Comparison of ENCODE assay signal across 37 cellular contexts in the genomic region with DNA sequence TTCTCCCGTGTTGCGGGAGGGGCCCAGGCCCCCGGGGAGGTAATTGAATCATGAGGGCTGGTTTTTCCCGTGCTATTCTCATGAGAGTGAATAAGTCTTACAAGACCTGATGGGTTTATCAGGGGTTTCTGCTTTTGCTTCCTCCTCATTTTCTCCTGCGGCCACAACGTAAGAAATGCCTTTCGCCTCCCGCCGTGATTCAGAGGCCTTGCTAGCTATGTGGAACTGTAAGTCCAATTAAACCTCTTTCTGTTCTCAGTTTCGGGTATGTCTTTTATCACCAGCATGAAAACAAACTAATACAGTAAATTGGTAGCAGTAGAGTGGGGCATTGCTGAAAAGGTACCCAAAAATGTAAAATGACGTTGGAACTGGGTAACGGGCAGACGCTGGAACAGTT.
"Had no signal": no experiment of that assay in that cellular context is flagged by ENCODE, and none has a peak within 500 bp of the region (broad histone marks: within the 10 kb centered on the region; RNA-seq: fewer than 3 reads in every experiment).

No MANE protein-coding gene starts in this region.

- H3K9me3 Mint-ChIP-seq: activated T-cell treated with anti-CD3 and anti-CD28 coated beads, Interleukin-2, amount 50 U/mL, for 24 hours; T-helper 1 cell treated with Interleukin-12 subunit alpha and Interleukin-12 subunit beta and Interleukin-4 antibody, amounts not matched to agents 30 μg/mL and 1 μg/mL, for 36 hours; WTC11 had no signal

- H3K27ac Mint-ChIP-seq: activated CD4-positive, alpha-beta memory T cell treated with anti-CD3 and anti-CD28 coated beads, Interleukin-2, amount 10 ng/mL, durations not matched to agents 7 days and 5 days; activated CD4-positive, alpha-beta T cell treated with anti-CD3 and anti-CD28 coated beads for 36 hours; activated CD4-positive, alpha-beta T cell treated with anti-CD3 and anti-CD28 coated beads, Interleukin-2, amount 10 ng/mL, durations not matched to agents 7 days and 5 days; activated CD8-positive, alpha-beta memory T cell treated with anti-CD3 and anti-CD28 coated beads, Interleukin-2, amount 10 ng/mL, durations not matched to agents 7 days and 5 days; activated CD8-positive, alpha-beta T cell treated with anti-CD3 and anti-CD28 coated beads, Interleukin-2, amount 10 ng/mL, durations not matched to agents 7 days and 5 days; activated naive CD4-positive, alpha-beta T cell treated with anti-CD3 and anti-CD28 coated beads, Interleukin-2, amount 10 ng/mL, durations not matched to agents 7 days and 5 days; activated naive CD4-positive, alpha-beta T cell treated with anti-CD3 and anti-CD28 coated beads, Interleukin-2, amount 50 U/mL, for 24 hours; activated naive CD8-positive, alpha-beta T cell; activated naive CD8-positive, alpha-beta T cell treated with anti-CD3 and anti-CD28 coated beads, Interleukin-2, amount 10 ng/mL, durations not matched to agents 7 days and 5 days; activated naive CD8-positive, alpha-beta T cell treated with anti-CD3 and anti-CD28 coated beads, Interleukin-2, amount 50 U/mL, for 24 hours; activated T-cell treated with anti-CD3 and anti-CD28 coated beads, Interleukin-2, amount 50 U/mL, for 24 hours; activated T-helper 2 cell treated with anti-CD3 and anti-CD28 coated beads, Interferon-gamma antibody, Interleukin-2, Interleukin-4, amounts not matched to agents 10 μg/mL and 5 μg/mL and 100 μg/mL, durations not matched to agents 14 hours and 24 hours and 36 hours; brain; T-helper 1 cell treated with Interleukin-12 subunit alpha and Interleukin-12 subunit beta and Interleukin-4 antibody, amounts not matched to agents 30 μg/mL and 1 μg/mL, for 36 hours; T-helper 2 cell treated with Interferon-gamma antibody and Interleukin-4, amounts not matched to agents 5 μg/mL and 100 μg/mL, for 36 hours; WTC11 had no signal

- H3K27me3 Mint-ChIP-seq: activated CD4-positive, alpha-beta memory T cell treated with anti-CD3 and anti-CD28 coated beads, Interleukin-2, amount 10 ng/mL, durations not matched to agents 7 days and 5 days; activated CD4-positive, alpha-beta T cell treated with anti-CD3 and anti-CD28 coated beads for 36 hours; activated CD4-positive, alpha-beta T cell treated with anti-CD3 and anti-CD28 coated beads, Interleukin-2, amount 10 ng/mL, durations not matched to agents 7 days and 5 days; activated CD8-positive, alpha-beta memory T cell treated with anti-CD3 and anti-CD28 coated beads, Interleukin-2, amount 10 ng/mL, durations not matched to agents 7 days and 5 days; activated naive CD4-positive, alpha-beta T cell treated with anti-CD3 and anti-CD28 coated beads, Interleukin-2, amount 10 ng/mL, durations not matched to agents 7 days and 5 days; activated naive CD4-positive, alpha-beta T cell treated with anti-CD3 and anti-CD28 coated beads, Interleukin-2, amount 50 U/mL, for 24 hours; activated naive CD8-positive, alpha-beta T cell; activated naive CD8-positive, alpha-beta T cell treated with anti-CD3 and anti-CD28 coated beads, Interleukin-2, amount 10 ng/mL, durations not matched to agents 7 days and 5 days; activated naive CD8-positive, alpha-beta T cell treated with anti-CD3 and anti-CD28 coated beads, Interleukin-2, amount 50 U/mL, for 24 hours; activated T-cell treated with anti-CD3 and anti-CD28 coated beads, Interleukin-2, amount 50 U/mL, for 24 hours; brain; central memory CD8-positive, alpha-beta T cell had no signal

- DNase-seq: activated CD4-positive, alpha-beta memory T cell treated with anti-CD3 and anti-CD28 coated beads, Interleukin-2, amount 10 ng/mL, durations not matched to agents 7 days and 5 days; activated CD4-positive, alpha-beta T cell treated with anti-CD3 and anti-CD28 coated beads for 1 hour; activated CD4-positive, alpha-beta T cell treated with anti-CD3 and anti-CD28 coated beads for 36 hours; activated CD4-positive, alpha-beta T cell treated with anti-CD3 and anti-CD28 coated beads for 48 hours; activated CD4-positive, alpha-beta T cell treated with anti-CD3 and anti-CD28 coated beads, Interleukin-2, amount 10 ng/mL, durations not matched to agents 7 days and 5 days; activated CD4-positive, alpha-beta T cell treated with anti-CD3 and anti-CD28 coated beads, Interleukin-2, amount 50 U/mL, for 48 hours; activated CD4-positive, CD25-positive, alpha-beta regulatory T cell; activated CD8-positive, alpha-beta memory T cell treated with anti-CD3 and anti-CD28 coated beads for 24 hours; activated CD8-positive, alpha-beta memory T cell treated with anti-CD3 and anti-CD28 coated beads, Interleukin-2, amount 10 ng/mL, durations not matched to agents 7 days and 5 days; activated CD8-positive, alpha-beta memory T cell treated with anti-CD3 and anti-CD28 coated beads, Interleukin-2, amount 50 U/mL, for 48 hours; activated CD8-positive, alpha-beta T cell treated with anti-CD3 and anti-CD28 coated beads, Interleukin-2, amount 10 ng/mL, durations not matched to agents 7 days and 5 days; activated effector memory CD4-positive, alpha-beta T cell treated with Interleukin-2 at 50 U/mL for 16 hours; activated gamma-delta T cell; activated naive CD4-positive, alpha-beta T cell treated with anti-CD3 and anti-CD28 coated beads, Interleukin-2, amount 10 ng/mL, durations not matched to agents 7 days and 5 days; activated naive CD4-positive, alpha-beta T cell treated with Interleukin-2 at 50 U/mL for 16 hours; activated naive CD8-positive, alpha-beta T cell treated with anti-CD3 and anti-CD28 coated beads, Interleukin-2, amount 10 ng/mL, durations not matched to agents 7 days and 5 days; activated naive CD8-positive, alpha-beta T cell treated with anti-CD3 and anti-CD28 coated beads, Interleukin-2, amount 50 U/mL, for 24 hours; activated T-cell treated with anti-CD3 and anti-CD28 coated beads, Interleukin-2, amount 50 U/mL, for 24 hours; activated T-cell treated with anti-CD3 and anti-CD28 coated beads, Interleukin-2, amount 50 U/mL, for 48 hours; amygdala; anterior cingulate cortex; caudate nucleus; cerebellar nuclear complex; T-helper 2 cell; T-helper 9 cell; WERI-Rb-1 had no signal

- H3K36me3 Mint-ChIP-seq: activated CD8-positive, alpha-beta memory T cell treated with anti-CD3 and anti-CD28 coated beads, Interleukin-2, amount 10 ng/mL, durations not matched to agents 7 days and 5 days; activated naive CD4-positive, alpha-beta T cell treated with anti-CD3 and anti-CD28 coated beads, Interleukin-2, amount 10 ng/mL, durations not matched to agents 7 days and 5 days; activated naive CD4-positive, alpha-beta T cell treated with anti-CD3 and anti-CD28 coated beads, Interleukin-2, amount 50 U/mL, for 24 hours; activated naive CD8-positive, alpha-beta T cell; activated naive CD8-positive, alpha-beta T cell treated with anti-CD3 and anti-CD28 coated beads, Interleukin-2, amount 10 ng/mL, durations not matched to agents 7 days and 5 days; brain; WTC11 had no signal

- H3K4me1 Mint-ChIP-seq: activated CD4-positive, alpha-beta memory T cell treated with anti-CD3 and anti-CD28 coated beads, Interleukin-2, amount 10 ng/mL, durations not matched to agents 7 days and 5 days; activated CD4-positive, alpha-beta T cell treated with anti-CD3 and anti-CD28 coated beads for 36 hours; activated CD4-positive, alpha-beta T cell treated with anti-CD3 and anti-CD28 coated beads, Interleukin-2, amount 10 ng/mL, durations not matched to agents 7 days and 5 days; activated CD8-positive, alpha-beta memory T cell treated with anti-CD3 and anti-CD28 coated beads, Interleukin-2, amount 10 ng/mL, durations not matched to agents 7 days and 5 days; activated naive CD4-positive, alpha-beta T cell treated with anti-CD3 and anti-CD28 coated beads, Interleukin-2, amount 10 ng/mL, durations not matched to agents 7 days and 5 days; activated naive CD4-positive, alpha-beta T cell treated with anti-CD3 and anti-CD28 coated beads, Interleukin-2, amount 50 U/mL, for 24 hours; activated naive CD8-positive, alpha-beta T cell treated with anti-CD3 and anti-CD28 coated beads, Interleukin-2, amount 10 ng/mL, durations not matched to agents 7 days and 5 days; activated naive CD8-positive, alpha-beta T cell treated with anti-CD3 and anti-CD28 coated beads, Interleukin-2, amount 50 U/mL, for 24 hours; brain; central memory CD8-positive, alpha-beta T cell; WTC11 had no signal

- H3K27me3 ChIP-seq: ascending aorta, cardiac muscle cell had no signal

- H3K4me3 ChIP-seq: ascending aorta, cardiac muscle cell had no signal

- H3K36me3 ChIP-seq: ascending aorta, cardiac muscle cell, WERI-Rb-1 had no signal

- H3K4me3 Mint-ChIP-seq: activated CD4-positive, alpha-beta memory T cell treated with anti-CD3 and anti-CD28 coated beads, Interleukin-2, amount 10 ng/mL, durations not matched to agents 7 days and 5 days; activated CD4-positive, alpha-beta T cell treated with anti-CD3 and anti-CD28 coated beads for 36 hours; activated CD4-positive, alpha-beta T cell treated with anti-CD3 and anti-CD28 coated beads, Interleukin-2, amount 10 ng/mL, durations not matched to agents 7 days and 5 days; activated CD8-positive, alpha-beta memory T cell treated with anti-CD3 and anti-CD28 coated beads, Interleukin-2, amount 10 ng/mL, durations not matched to agents 7 days and 5 days; activated CD8-positive, alpha-beta T cell treated with anti-CD3 and anti-CD28 coated beads, Interleukin-2, amount 10 ng/mL, durations not matched to agents 7 days and 5 days; activated naive CD4-positive, alpha-beta T cell treated with anti-CD3 and anti-CD28 coated beads, Interleukin-2, amount 10 ng/mL, durations not matched to agents 7 days and 5 days; activated naive CD4-positive, alpha-beta T cell treated with anti-CD3 and anti-CD28 coated beads, Interleukin-2, amount 50 U/mL, for 24 hours; activated naive CD8-positive, alpha-beta T cell; activated naive CD8-positive, alpha-beta T cell treated with anti-CD3 and anti-CD28 coated beads, Interleukin-2, amount 10 ng/mL, durations not matched to agents 7 days and 5 days; activated naive CD8-positive, alpha-beta T cell treated with anti-CD3 and anti-CD28 coated beads, Interleukin-2, amount 50 U/mL, for 24 hours; activated T-cell treated with anti-CD3 and anti-CD28 coated beads, Interleukin-2, amount 50 U/mL, for 24 hours; brain; central memory CD8-positive, alpha-beta T cell; T-helper 1 cell treated with Interleukin-12 subunit alpha and Interleukin-12 subunit beta and Interleukin-4 antibody, amounts not matched to agents 30 μg/mL and 1 μg/mL, for 36 hours; T-helper 2 cell treated with Interferon-gamma antibody and Interleukin-4, amounts not matched to agents 5 μg/mL and 100 μg/mL, for 36 hours; WTC11 had no signal

- H3K27ac ChIP-seq: ascending aorta, cardiac muscle cell, WERI-Rb-1 had no signal

- ATAC-seq: activated CD4-positive, alpha-beta T cell treated with anti-CD3 and anti-CD28 coated beads for 36 hours; activated CD4-positive, CD25-positive, alpha-beta regulatory T cell treated with anti-CD3 and anti-CD28 coated beads, Interleukin-2, amount 50 U/mL, for 24 hours; activated CD8-positive, alpha-beta memory T cell treated with anti-CD3 and anti-CD28 coated beads, Interleukin-2, amount 10 ng/mL, durations not matched to agents 7 days and 5 days; activated CD8-positive, alpha-beta T cell treated with anti-CD3 and anti-CD28 coated beads, Interleukin-2, amount 10 ng/mL, durations not matched to agents 7 days and 5 days; activated naive CD8-positive, alpha-beta T cell treated with anti-CD3 and anti-CD28 coated beads, Interleukin-2, amount 50 U/mL, for 24 hours; WTC11 had no signal
